9 cellular contexts compared by ENCODE assay signal in genomic region chrX:91780698-91781097, GRCh38. TPM values are rescaled to one million over a fixed set of nuclear protein-coding genes. Genes with fewer than 3 reads are reported as not detected.
"Had no signal": no experiment of that assay in that cellular context is flagged by ENCODE, and none has a peak within 500 bp of the region (broad histone marks: within the 10 kb centered on the region; RNA-seq: fewer than 3 reads in every experiment).

No MANE protein-coding gene starts in this region.

RNA-seq across cellular contexts. Expression of gene PCDH11X, which starts 1.5 kb away (rescaled TPM):
- total RNA-seq: activated CD4-positive, alpha-beta T cell treated with anti-CD3 and anti-CD28 coated beads, Interleukin-2, amount 10 ng/mL, durations not matched to agents 7 days and 5 days; activated naive CD4-positive, alpha-beta T cell treated with anti-CD3 and anti-CD28 coated beads, Interleukin-2, amount 50 U/mL, for 72 hours; activated T-cell treated with anti-CD3 and anti-CD28 coated beads, Interleukin-2, amount 50 U/mL, for 72 hours; epithelial cell of proximal tubule; mesenteric fat pad; SJSA1; T-helper 2 cell treated with Interferon-gamma antibody and Interleukin-4, amounts not matched to agents 100 ng/mL and 5 ng/mL, for 36 hours had no signal
- polyA plus RNA-seq: heart left ventricle, immature natural killer cell had no signal
